11 cellular contexts compared by ENCODE assay signal in genomic region chr2:153543639-153544071, GRCh38.
DNase-seq lines count a peak whose midpoint lies in the region; ATAC-seq and TF ChIP-seq lines count a peak whose summit lies in the region.
"Had no signal": no experiment of that assay in that cellular context is flagged by ENCODE, and none has a peak within 500 bp of the region (broad histone marks: within the 10 kb centered on the region; RNA-seq: fewer than 3 reads in every experiment).

No MANE protein-coding gene starts in this region.

- H3K27me3 ChIP-seq in HUES48 (ENCODE audit: control insufficient read depth, insufficient read depth, low read length) (no peaks in the 10 kb centered on the region), brain microvascular endothelial cell (replicated peaks) (no peaks in the 10 kb centered on the region), colonic mucosa (no peaks in the 10 kb centered on the region), testis (no peaks in the 10 kb centered on the region)
- H3K27me3 ChIP-seq: left lung had no signal

- H3K4me1 ChIP-seq in HUES48 (ENCODE audit: control insufficient read depth, insufficient read depth, low read length) (peaks cover 21% of the 10 kb centered on the region), colonic mucosa (no peaks in the 10 kb centered on the region), testis (no peaks in the 10 kb centered on the region)
- H3K4me1 ChIP-seq: left lung had no signal

- intact Hi-C loops in colonic mucosa (cut with DNase I) = no loop called here
- intact Hi-C loops in testis (cut with DNase I; ENCODE audit: low total_unique reads) = no loop called here

- H3K4me3 ChIP-seq in HUES48 (ENCODE audit: low read depth, low read length) = no peak overlapping the region
- H3K4me3 ChIP-seq in astrocyte of the spinal cord (ENCODE audit: low read depth, low read length) = no peak overlapping the region
- no peak overlapping the region for H3K4me3 ChIP-seq in brain microvascular endothelial cell (ENCODE audit: low read depth, low read length)
- no peak overlapping the region for H3K4me3 ChIP-seq in colonic mucosa
- no peak overlapping the region for H3K4me3 ChIP-seq in testis
- H3K4me3 ChIP-seq: left lung had no signal

- peaks cover 13% of the 10 kb centered on the region for H3K9me3 ChIP-seq in HUES48 (ENCODE audit: control insufficient read depth, insufficient read depth, low read length)
- H3K9me3 ChIP-seq in colonic mucosa = no peaks in the 10 kb centered on the region
- H3K9me3 ChIP-seq in testis = no peaks in the 10 kb centered on the region

- H3K9ac ChIP-seq in HUES48 (ENCODE audit: low read depth, low read length) = no peak overlapping the region
- H3K9ac ChIP-seq in colonic mucosa (ENCODE audit: low read depth in 2 of 2, low read length in 2 of 2) = no peak overlapping the region
- H3K9ac ChIP-seq: KMS-11 had no signal

- ATAC-seq in GM18505 (IDR thresholded peaks at IDR 0.05; ENCODE audit: unreplicated experiment) (peak; percentile 78), GM21723 (IDR thresholded peaks at IDR 0.05; ENCODE audit: unreplicated experiment) (peak; percentile 66), HG03196 (IDR thresholded peaks at IDR 0.05; ENCODE audit: unreplicated experiment) (no peak)
- ATAC-seq: left lung had no signal

- peak overlapping the region; percentile 64 for H3K27ac ChIP-seq in HUES48 (ENCODE audit: low read depth, low read length)
- H3K27ac ChIP-seq in brain microvascular endothelial cell = no peak overlapping the region
- H3K27ac ChIP-seq in colonic mucosa = no peak overlapping the region
- H3K27ac ChIP-seq in testis = no peak overlapping the region
- H3K27ac ChIP-seq: KMS-11, left lung had no signal

- in situ Hi-C loops in astrocyte of the spinal cord (cut with HindIII; ENCODE audit: low sequenced_read_pairs) (no loop called here), brain microvascular endothelial cell (cut with HindIII; ENCODE audit: low pct_ligation_motif_present, low sequenced_read_pairs) (no loop called here)

- 58 to 59% methylated on average over 5 of the region's 5 CpGs for WGBS in testis, 2 donors

- TF ChIP-seq POLR2A in GM18505 (IDR thresholded peaks at IDR 0.05; ENCODE audit: borderline replicate concordance, extremely low read depth, insufficient read depth, insufficient read length) (no peak), testis (IDR thresholded peaks at IDR 0.05) (no peak)

- no peak for TF ChIP-seq CTCF in astrocyte of the spinal cord (IDR thresholded peaks at IDR 0.05; ENCODE audit: low read depth, low read length)
- TF ChIP-seq CTCF in brain microvascular endothelial cell (IDR thresholded peaks at IDR 0.05; ENCODE audit: low read depth, low read length, missing control alignments) = no peak
- no peak for TF ChIP-seq CTCF in colonic mucosa (IDR thresholded peaks at IDR 0.05)
- no peak for TF ChIP-seq CTCF in testis (IDR thresholded peaks at IDR 0.05)

- DNase-seq in astrocyte of the spinal cord (ENCODE audit: low read depth, low spot score) (peak; percentile 32), brain microvascular endothelial cell (no peak), colonic mucosa (no peak), testis (no peak)
- DNase-seq: left lung, SHP77 had no signal

- H3K36me3 ChIP-seq in HUES48 (ENCODE audit: control insufficient read depth, insufficient read depth, low read length) (no peaks in the 10 kb centered on the region), brain microvascular endothelial cell (replicated peaks) (no peaks in the 10 kb centered on the region), colonic mucosa (no peaks in the 10 kb centered on the region), testis (ENCODE audit: low read depth, missing control alignments) (no peaks in the 10 kb centered on the region)
- H3K36me3 ChIP-seq: left lung had no signal
